ENCODE assay signal across 23 cellular contexts in genomic region chr3:43014990-43015389, GRCh38. TPM values are rescaled to one million over a fixed set of nuclear protein-coding genes. Genes with fewer than 3 reads are reported as not detected.
DNase-seq lines count a peak whose midpoint lies in the region; ATAC-seq and TF ChIP-seq lines count a peak whose summit lies in the region.
"Had no signal": no experiment of that assay in that cellular context is flagged by ENCODE, and none has a peak within 500 bp of the region (broad histone marks: within the 10 kb centered on the region; RNA-seq: fewer than 3 reads in every experiment).

No MANE protein-coding gene starts in this region.

- H3K9me3 Mint-ChIP-seq in activated CD4-positive, alpha-beta memory T cell treated with anti-CD3 and anti-CD28 coated beads, Interleukin-2, amount 10 ng/mL, durations not matched to agents 7 days and 5 days = peaks cover 2% of the 10 kb centered on the region
- peaks cover 3% of the 10 kb centered on the region for H3K9me3 Mint-ChIP-seq in activated CD4-positive, alpha-beta memory T cell treated with anti-CD3 and anti-CD28 coated beads for 36 hours
- H3K9me3 Mint-ChIP-seq in CD4-positive, CD25-positive, alpha-beta regulatory T cell = peaks cover 0 to 5% (median 0%) of the 10 kb centered on the region in 7 donors
- peaks cover 0 to 14% (median 3%) of the 10 kb centered on the region in 6 donors for H3K9me3 Mint-ChIP-seq in immature natural killer cell
- H3K9me3 Mint-ChIP-seq: IgD-negative memory B cell had no signal

- H4K8ac ChIP-seq in IMR-90 (ENCODE audit: low read depth in 2 of 2, low read length in 2 of 2) = no peak overlapping the region

- no peak overlapping the region for H3K18ac ChIP-seq in IMR-90 (ENCODE audit: low read depth, low read length)

- H3K4me1 ChIP-seq in CD4-positive, CD25-positive, alpha-beta regulatory T cell (ENCODE audit: control insufficient read depth, insufficient read depth, low read length, poor library complexity, severe bottlenecking) = no peaks in the 10 kb centered on the region
- H3K4me1 ChIP-seq in IMR-90 (ENCODE audit: control insufficient read depth, insufficient read depth, low read length) = no peaks in the 10 kb centered on the region

- no peak overlapping the region for H3K4me3 ChIP-seq in CD4-positive, CD25-positive, alpha-beta regulatory T cell (ENCODE audit: low read depth, low read length)
- no peak overlapping the region for H3K4me3 ChIP-seq in IMR-90 (ENCODE audit: insufficient read depth, low read depth, low read length)
- H3K4me3 ChIP-seq: GM12878 had no signal

- DNase-seq in activated CD4-positive, alpha-beta memory T cell treated with anti-CD3 and anti-CD28 coated beads, Interleukin-2, amount 10 ng/mL, durations not matched to agents 7 days and 5 days = peak; percentile 21
- no peak for DNase-seq in activated CD4-positive, alpha-beta memory T cell treated with anti-CD3 and anti-CD28 coated beads for 36 hours
- peak in 1 of 3 donors; percentile 14 for DNase-seq in CD4-positive, CD25-positive, alpha-beta regulatory T cell
- DNase-seq in IMR-90 (no peak), immature natural killer cell (peak; percentile 44 to 53 (median 47)), UCSD-AML1 (lab: John Stamatoyannopoulos, UW; ENCODE audit: unreplicated experiment) (no peak), iPS-NIHi11 (ENCODE audit: low spot score) (no peak)
- DNase-seq: ACHN, C1 segment of cervical spinal cord, COR-L47, DMS79, H7, Kasumi-1, NCI-H1417 treated with DMSO at 0.1 percent for 48 hours, NCI-H187, NCI-H446, NCI-H526 had no signal

- H3K56ac ChIP-seq in IMR-90 (ENCODE audit: extremely low read depth, insufficient read depth, low read length) = no peak overlapping the region

- no peaks in the 10 kb centered on the region for H3K79me1 ChIP-seq in IMR-90 (ENCODE audit: low read depth in 1 of 2, low read length in 2 of 2)

- H3K27ac ChIP-seq in CD4-positive, CD25-positive, alpha-beta regulatory T cell (ENCODE audit: insufficient read depth, low read length, poor library complexity, severe bottlenecking) = peak overlapping the region; percentile 73
- H3K27ac ChIP-seq in IMR-90 (ENCODE audit: insufficient read depth, low read length) = no peak overlapping the region
- H3K27ac ChIP-seq: 22Rv1 had no signal

- no peak overlapping the region for H3K27ac Mint-ChIP-seq in activated CD4-positive, alpha-beta memory T cell treated with anti-CD3 and anti-CD28 coated beads, Interleukin-2, amount 10 ng/mL, durations not matched to agents 7 days and 5 days
- no peak overlapping the region for H3K27ac Mint-ChIP-seq in activated CD4-positive, alpha-beta memory T cell treated with anti-CD3 and anti-CD28 coated beads for 36 hours
- H3K27ac Mint-ChIP-seq in CD4-positive, CD25-positive, alpha-beta regulatory T cell = no peak overlapping the region
- no peak overlapping the region for H3K27ac Mint-ChIP-seq in immature natural killer cell
- H3K27ac Mint-ChIP-seq: IgD-negative memory B cell had no signal

- no peak overlapping the region for H2BK5ac ChIP-seq in IMR-90 (ENCODE audit: low read depth, low read length, poor library complexity, severe bottlenecking)

- H4K20me1 ChIP-seq in IMR-90 (ENCODE audit: insufficient read depth, low read length) = no peaks in the 10 kb centered on the region

- H4K5ac ChIP-seq in IMR-90 (ENCODE audit: low read depth, low read length) = no peak overlapping the region

- no peaks in the 10 kb centered on the region for H3K9me1 ChIP-seq in IMR-90 (ENCODE audit: insufficient read depth, low read length)

- peaks cover 35 to 50% of the 10 kb centered on the region in 2 experiments for H3K9me3 ChIP-seq in CD4-positive, CD25-positive, alpha-beta regulatory T cell (ENCODE audit: control insufficient read depth in 2 of 2, low read length in 2 of 2)
- peaks cover 5% of the 10 kb centered on the region; the same call in 1 of the 2 replicates for H3K9me3 ChIP-seq in IMR-90 (ENCODE audit: control insufficient read depth, insufficient read depth, low read length)

- no peak overlapping the region for H3K14ac ChIP-seq in IMR-90 (replicated peaks; ENCODE audit: low read depth, low read length)

- H3K4me3 Mint-ChIP-seq in activated CD4-positive, alpha-beta memory T cell treated with anti-CD3 and anti-CD28 coated beads, Interleukin-2, amount 10 ng/mL, durations not matched to agents 7 days and 5 days = no peak overlapping the region
- H3K4me3 Mint-ChIP-seq in activated CD4-positive, alpha-beta memory T cell treated with anti-CD3 and anti-CD28 coated beads for 36 hours = no peak overlapping the region
- H3K4me3 Mint-ChIP-seq in CD4-positive, CD25-positive, alpha-beta regulatory T cell = no peak overlapping the region
- H3K4me3 Mint-ChIP-seq in immature natural killer cell = no peak overlapping the region
- H3K4me3 Mint-ChIP-seq: IgD-negative memory B cell had no signal

- H3K36me3 ChIP-seq in CD4-positive, CD25-positive, alpha-beta regulatory T cell (ENCODE audit: control insufficient read depth, insufficient read depth, low read length) = no peaks in the 10 kb centered on the region
- no peaks in the 10 kb centered on the region for H3K36me3 ChIP-seq in IMR-90 (ENCODE audit: control insufficient read depth, insufficient read depth, low read length)

- no peak overlapping the region for H2BK120ac ChIP-seq in IMR-90 (ENCODE audit: low read depth, low read length)

- H4K91ac ChIP-seq in IMR-90 (ENCODE audit: insufficient read depth, low read depth, low read length) = no peak overlapping the region

- H3K36me3 Mint-ChIP-seq in activated CD4-positive, alpha-beta memory T cell treated with anti-CD3 and anti-CD28 coated beads, Interleukin-2, amount 10 ng/mL, durations not matched to agents 7 days and 5 days (ENCODE audit: low read depth) = no peaks in the 10 kb centered on the region
- no peaks in the 10 kb centered on the region for H3K36me3 Mint-ChIP-seq in activated CD4-positive, alpha-beta memory T cell treated with anti-CD3 and anti-CD28 coated beads for 36 hours
- H3K36me3 Mint-ChIP-seq in CD4-positive, CD25-positive, alpha-beta regulatory T cell = no peaks in the 10 kb centered on the region
- H3K36me3 Mint-ChIP-seq in immature natural killer cell = no peaks in the 10 kb centered on the region

- in situ Hi-C loops in IMR-90 (cut with MboI; ENCODE audit: low sequenced_read_pairs) = no loop called here

- intact Hi-C loops in activated CD4-positive, alpha-beta memory T cell treated with anti-CD3 and anti-CD28 coated beads for 36 hours (cut with micrococcal nuclease) = no loop called here
- intact Hi-C loops in IMR-90 (cut with micrococcal nuclease) = no loop called here

- H2AK9ac ChIP-seq in IMR-90 (replicated peaks; ENCODE audit: low read depth, low read length, poor library complexity) = no peak overlapping the region

- no peak for ATAC-seq in CD4-positive, CD25-positive, alpha-beta regulatory T cell (ENCODE audit: low read depth in 2 of 2)
- no peak for ATAC-seq in IMR-90 (ENCODE audit: low read depth)
- no peak for ATAC-seq in GM21515 (IDR thresholded peaks at IDR 0.05; ENCODE audit: unreplicated experiment)
- ATAC-seq: GM12878 had no signal

- H3K4me2 ChIP-seq in IMR-90 (ENCODE audit: low read depth, low read length) = no peak overlapping the region

- no peaks in the 10 kb centered on the region for H3K27me3 Mint-ChIP-seq in activated CD4-positive, alpha-beta memory T cell treated with anti-CD3 and anti-CD28 coated beads, Interleukin-2, amount 10 ng/mL, durations not matched to agents 7 days and 5 days
- no peaks in the 10 kb centered on the region for H3K27me3 Mint-ChIP-seq in activated CD4-positive, alpha-beta memory T cell treated with anti-CD3 and anti-CD28 coated beads for 36 hours
- H3K27me3 Mint-ChIP-seq in CD4-positive, CD25-positive, alpha-beta regulatory T cell = no peaks in the 10 kb centered on the region
- peaks cover under 1 to 4% (median 4%) of the 10 kb centered on the region in 3 donors for H3K27me3 Mint-ChIP-seq in immature natural killer cell (ENCODE audit: low read depth in 3 of 3)
- H3K27me3 Mint-ChIP-seq: IgD-negative memory B cell had no signal

- POLR2A ChIA-PET in activated CD4-positive, alpha-beta memory T cell treated with anti-CD3 and anti-CD28 coated beads, Interleukin-2, amount 10 ng/mL, durations not matched to agents 7 days and 5 days (lab: Charles Lee) = no interaction called here
- POLR2A ChIA-PET in activated CD4-positive, alpha-beta memory T cell treated with anti-CD3 and anti-CD28 coated beads for 36 hours (lab: Charles Lee) = no interaction called here
- POLR2A ChIA-PET in IMR-90 (lab: Charles Lee; ENCODE audit: unreplicated experiment) = no interaction called here

- TF ChIP-seq CTCF in IMR-90 (conservative IDR thresholded peaks at IDR 0.05; ENCODE audit: low read depth, low read length) = no peak

- BruUV-seq in IMR-90 (replicated peaks; lab: Mats Ljungman, UMichigan) = no TSS peak

- TF ChIP-seq RAD21 in IMR-90 (IDR thresholded peaks at IDR 0.05; ENCODE audit: low read length) = no peak

- H2BK20ac ChIP-seq in IMR-90 (ENCODE audit: low read depth, low read length) = no peak overlapping the region

- H3K27me3 ChIP-seq in CD4-positive, CD25-positive, alpha-beta regulatory T cell (ENCODE audit: control insufficient read depth, insufficient read depth, low read length) = no peaks in the 10 kb centered on the region
- H3K27me3 ChIP-seq in IMR-90 (ENCODE audit: control insufficient read depth, insufficient read depth, low read length) = no peaks in the 10 kb centered on the region

- H3K23ac ChIP-seq in IMR-90 (ENCODE audit: low read depth, low read length) = no peak overlapping the region

- no peak overlapping the region for H3K9ac ChIP-seq in IMR-90 (ENCODE audit: low read depth, low read length)

- no peak overlapping the region for H2AK5ac ChIP-seq in IMR-90 (ENCODE audit: low read depth, low read length)

- dilution Hi-C loops in IMR-90 (cut with HindIII; ENCODE audit: low sequenced_read_pairs, unreplicated experiment) = no loop called here

- no peaks in the 10 kb centered on the region for H3K4me1 Mint-ChIP-seq in activated CD4-positive, alpha-beta memory T cell treated with anti-CD3 and anti-CD28 coated beads, Interleukin-2, amount 10 ng/mL, durations not matched to agents 7 days and 5 days
- peaks cover 10% of the 10 kb centered on the region for H3K4me1 Mint-ChIP-seq in activated CD4-positive, alpha-beta memory T cell treated with anti-CD3 and anti-CD28 coated beads for 36 hours (ENCODE audit: low read depth)
- H3K4me1 Mint-ChIP-seq in CD4-positive, CD25-positive, alpha-beta regulatory T cell = peaks cover 0 to 19% (median 3%) of the 10 kb centered on the region in 4 donors
- H3K4me1 Mint-ChIP-seq in immature natural killer cell = peaks cover 12 to 15% of the 10 kb centered on the region in 2 donors

- no peak for TF ChIP-seq POLR2A in IMR-90 (IDR thresholded peaks at IDR 0.05; ENCODE audit: low read depth, low read length)

- H2AFZ ChIP-seq in IMR-90 (replicated peaks; ENCODE audit: low read length, poor library complexity) = peak overlapping the region; percentile 51

- H3K4ac ChIP-seq in IMR-90 (ENCODE audit: low read depth, low read length) = no peak overlapping the region

- CTCF ChIA-PET in activated CD4-positive, alpha-beta memory T cell treated with anti-CD3 and anti-CD28 coated beads, Interleukin-2, amount 10 ng/mL, durations not matched to agents 7 days and 5 days (lab: Charles Lee) = no interaction called here
- CTCF ChIA-PET in activated CD4-positive, alpha-beta memory T cell treated with anti-CD3 and anti-CD28 coated beads for 36 hours (lab: Charles Lee) = no interaction called here
- CTCF ChIA-PET in IMR-90 (lab: Yijun Ruan, JAX) = no interaction called here

- WGBS in IMR-90 (ENCODE audit: extremely low coverage in 2 of 2, insufficient read length in 1 of 2), 2 experiments = 65% methylated on average over 2 of the region's 2 CpGs; no CpG with 5 or more reads in 1 of the 2 experiments

- H2BK15ac ChIP-seq in IMR-90 (ENCODE audit: low read depth, low read length) = no peak overlapping the region

RNA-seq across cellular contexts. Expression of gene GASK1A, which starts 35.9 kb away (rescaled TPM):
- total RNA-seq in activated CD4-positive, alpha-beta memory T cell treated with anti-CD3 and anti-CD28 coated beads, Interleukin-2, amount 10 ng/mL, durations not matched to agents 7 days and 5 days = not detected
- not detected for total RNA-seq in activated CD4-positive, alpha-beta memory T cell treated with anti-CD3 and anti-CD28 coated beads for 36 hours
- total RNA-seq in CD4-positive, CD25-positive, alpha-beta regulatory T cell = not detected
- polyA plus RNA-seq in CD4-positive, CD25-positive, alpha-beta regulatory T cell = not detected
- 0.18 and 0.28 TPM in 2 replicates for total RNA-seq in IMR-90 (2012; rRNA removed)
- polyA plus RNA-seq in IMR-90 (2012; rRNA removed) = 0.06 and 0.19 TPM in 2 replicates
- polyA plus RNA-seq in IMR-90 (2012; cell fraction: cytosol; rRNA removed) = 0.09 and 0.14 TPM in 2 replicates
- 0.18 and 0.44 TPM in 2 replicates for polyA plus RNA-seq in IMR-90 (2012; cell fraction: nucleus; rRNA removed; ENCODE audit: low replicate concordance)
- polyA plus RNA-seq in immature natural killer cell = not detected
- total RNA-seq: MCF 10A, SK-MEL-5 had no signal
- polyA plus RNA-seq: GM12878, IgD-negative memory B cell had no signal

Comparison
In these comparisons a context has a peak if more than half of its experiments do, and no peak if none do; other contexts are left out.
1. DNase-seq: peak in activated CD4-positive, alpha-beta memory T cell treated with anti-CD3 and anti-CD28 coated beads, Interleukin-2, amount 10 ng/mL, durations not matched to agents 7 days and 5 days (single experiment) and immature natural killer cell (3 of 3); none in activated CD4-positive, alpha-beta memory T cell treated with anti-CD3 and anti-CD28 coated beads for 36 hours (single experiment), IMR-90 (single experiment), UCSD-AML1 (single experiment) and iPS-NIHi11 (single experiment).